Comparison of ENCODE assay signal across 3 cellular contexts in genomic region chrX:10617186-10617963, GRCh38.
TF ChIP-seq lines count a peak whose summit lies in the region.

No MANE protein-coding gene starts in this region.

TF ChIP-seq in SK-N-SH, 30 proteins besides CTCF, POLR2A, EP300 and RAD21 (continues in another document):
- TF ChIP-seq POLR2AphosphoS5 (IDR thresholded peaks at IDR 0.05; ENCODE audit: low read depth, low read length) (no peak), RXRA (IDR thresholded peaks at IDR 0.05; ENCODE audit: borderline replicate concordance, low read depth) (no peak), EZH2phosphoT487 (IDR thresholded peaks at IDR 0.05; ENCODE audit: borderline replicate concordance, low read depth) (no peak), PBX3 (IDR thresholded peaks at IDR 0.05) (no peak), RCOR1 (IDR thresholded peaks at IDR 0.05; ENCODE audit: low read length) (no peak), TAF1 (IDR thresholded peaks at IDR 0.05; ENCODE audit: borderline replicate concordance, low read depth, low read length) (no peak), MXI1 (IDR thresholded peaks at IDR 0.05; ENCODE audit: low read depth, low read length) (no peak), FOXM1 (IDR thresholded peaks at IDR 0.05; ENCODE audit: low read depth) (no peak), FOSL2 (IDR thresholded peaks at IDR 0.05; ENCODE audit: borderline replicate concordance, low read depth) (no peak), GATA2 (CRISPR knock-in tag; IDR thresholded peaks at IDR 0.05) (no peak), IRF3 (IDR thresholded peaks at IDR 0.05; ENCODE audit: low read depth, low read length) (no peak), USF2 (IDR thresholded peaks at IDR 0.05; ENCODE audit: borderline replicate concordance, low read depth, low read length) (no peak), ELF1 (IDR thresholded peaks at IDR 0.05) (no peak), YY1 (IDR thresholded peaks at IDR 0.05; ENCODE audit: low read depth) (no peak), NFIC (IDR thresholded peaks at IDR 0.05; ENCODE audit: borderline replicate concordance) (no peak)

TF ChIP-seq in SK-N-SH treated with all-trans-retinoic acid at 6 μM for 48 hours, 23 proteins besides CTCF, POLR2A, EP300 and RAD21:
- TF ChIP-seq CSRNP3 (CRISPR knock-in tag; IDR thresholded peaks at IDR 0.05) (no peak), SNAI2 (CRISPR knock-in tag; IDR thresholded peaks at IDR 0.05) (no peak), ZFP30 (CRISPR knock-in tag; IDR thresholded peaks at IDR 0.05) (no peak), ISL1 (CRISPR knock-in tag; IDR thresholded peaks at IDR 0.05) (no peak), ZC3H10 (CRISPR knock-in tag; IDR thresholded peaks at IDR 0.05) (no peak), TOX (CRISPR knock-in tag; IDR thresholded peaks at IDR 0.05; ENCODE audit: borderline replicate concordance) (no peak), POU6F1 (CRISPR knock-in tag; IDR thresholded peaks at IDR 0.05; ENCODE audit: borderline replicate concordance, low read depth) (no peak), ARNTL (CRISPR knock-in tag; IDR thresholded peaks at IDR 0.05; ENCODE audit: borderline replicate concordance, low read depth) (no peak)

TF ChIP-seq in K562, 482 proteins besides CTCF, POLR2A, EP300 and RAD21:
- TF ChIP-seq C11orf30 (IDR thresholded peaks at IDR 0.05; ENCODE audit: low read depth) (peak; percentile 18; the same call in 1 of the 2 replicates), MAFF (IDR thresholded peaks at IDR 0.05; ENCODE audit: low read length) (0 out of 2 replicates have a peak, but pooled peaks have one; percentile 12), MAFK (IDR thresholded peaks at IDR 0.05; ENCODE audit: low read length) (0 out of 2 replicates have a peak, but pooled peaks have one; percentile 21), COPS2 (conservative IDR thresholded peaks at IDR 0.05) (no peak), MAFG (tag; conservative IDR thresholded peaks at IDR 0.05) (peak; percentile 52), HSF4 (CRISPR knock-in tag; IDR thresholded peaks at IDR 0.05; ENCODE audit: borderline replicate concordance) (no peak), CCNT2 (IDR thresholded peaks at IDR 0.05; ENCODE audit: borderline replicate concordance, extremely low read depth, insufficient read length, low read depth, low read length) (no peak), ZNF316 (IDR thresholded peaks at IDR 0.05) (peak; percentile 56; the same call in 1 of the 2 replicates), PHF20 (IDR thresholded peaks at IDR 0.05; ENCODE audit: partially characterized antibody) (no peak), ATF1 (CRISPR knock-in tag; IDR thresholded peaks at IDR 0.05) (no peak), ATF1 (tag; IDR thresholded peaks at IDR 0.05) (no peak)
